ENCODE assay signal across 1 cellular context in genomic region chr2:172288603-172289002, GRCh38.
TF ChIP-seq lines count a peak whose summit lies in the region.

No MANE protein-coding gene starts in this region.

TF ChIP-seq in HEK293, 187 proteins besides CTCF, POLR2A, EP300 and RAD21 (continued from another document):
- TF ChIP-seq KLF17 (tag by site-specific recombination; IDR thresholded peaks at IDR 0.05) (no peak), SALL2 (tag by site-specific recombination; IDR thresholded peaks at IDR 0.05; ENCODE audit: borderline replicate concordance) (no peak), ZBTB44 (tag by site-specific recombination; IDR thresholded peaks at IDR 0.05) (no peak), INSM2 (tag by site-specific recombination; IDR thresholded peaks at IDR 0.05) (no peak), OVOL3 (tag by site-specific recombination; IDR thresholded peaks at IDR 0.05) (no peak), ZNF433 (tag by site-specific recombination; IDR thresholded peaks at IDR 0.05; ENCODE audit: low read depth) (no peak), BCL11B (tag by site-specific recombination; IDR thresholded peaks at IDR 0.05; ENCODE audit: low read depth) (no peak), ZNF239 (tag by site-specific recombination; IDR thresholded peaks at IDR 0.05) (no peak), ZNF600 (tag by site-specific recombination; IDR thresholded peaks at IDR 0.05) (no peak), ZBTB11 (tag by site-specific recombination; conservative IDR thresholded peaks at IDR 0.05; ENCODE audit: low read depth) (no peak), MZF1 (tag by site-specific recombination; IDR thresholded peaks at IDR 0.05; ENCODE audit: borderline replicate concordance) (no peak), PRDM10 (tag by site-specific recombination; IDR thresholded peaks at IDR 0.05) (0 out of 2 replicates have a peak, but pooled peaks have one; percentile 15), ZNF629 (tag by site-specific recombination; IDR thresholded peaks at IDR 0.05) (peak; percentile 45; the same call in 1 of the 2 replicates), ZNF660 (tag by site-specific recombination; IDR thresholded peaks at IDR 0.05) (no peak), ZNF398 (tag by site-specific recombination; IDR thresholded peaks at IDR 0.05) (no peak), ZNF391 (tag by site-specific recombination; IDR thresholded peaks at IDR 0.05; ENCODE audit: borderline replicate concordance, low read depth) (no peak), ZNF169 (tag by site-specific recombination; IDR thresholded peaks at IDR 0.05) (no peak), ZNF311 (tag by site-specific recombination; IDR thresholded peaks at IDR 0.05; ENCODE audit: borderline replicate concordance) (no peak), ZBTB48 (tag by site-specific recombination; IDR thresholded peaks at IDR 0.05) (no peak), ZBTB1 (tag by site-specific recombination; IDR thresholded peaks at IDR 0.05) (no peak), IKZF3 (tag by site-specific recombination; IDR thresholded peaks at IDR 0.05) (no peak), ZNF837 (tag by site-specific recombination; IDR thresholded peaks at IDR 0.05) (no peak), ZNF423 (tag by site-specific recombination; IDR thresholded peaks at IDR 0.05) (no peak), ZNF449 (tag by site-specific recombination; IDR thresholded peaks at IDR 0.05) (no peak), ZNF501 (tag by site-specific recombination; IDR thresholded peaks at IDR 0.05) (no peak), ZNF76 (tag by site-specific recombination; IDR thresholded peaks at IDR 0.05; ENCODE audit: borderline replicate concordance, low read depth) (no peak), PRDM1 (tag by site-specific recombination; IDR thresholded peaks at IDR 0.05) (no peak), ZNF394 (tag by site-specific recombination; IDR thresholded peaks at IDR 0.05; ENCODE audit: borderline replicate concordance) (no peak), ZNF658 (tag by site-specific recombination; IDR thresholded peaks at IDR 0.05) (no peak), PRDM4 (tag by site-specific recombination; IDR thresholded peaks at IDR 0.05) (no peak), ZSCAN18 (tag by site-specific recombination; IDR thresholded peaks at IDR 0.05) (no peak), OSR2 (tag by site-specific recombination; IDR thresholded peaks at IDR 0.05) (no peak), ZNF596 (tag by site-specific recombination; IDR thresholded peaks at IDR 0.05) (no peak), ZSCAN4 (tag by site-specific recombination; IDR thresholded peaks at IDR 0.05) (no peak), ZNF701 (tag by site-specific recombination; IDR thresholded peaks at IDR 0.05) (no peak)
